In genomic region chr13:106633321-106633720, GRCh38 we compare ENCODE assay signal across 24 cellular contexts.
"Had no signal": no experiment of that assay in that cellular context is flagged by ENCODE, and none has a peak within 500 bp of the region (broad histone marks: within the 10 kb centered on the region; RNA-seq: fewer than 3 reads in every experiment).

No MANE protein-coding gene starts in this region.

- ATAC-seq: activated T-cell treated with anti-CD3 and anti-CD28 coated beads, Interleukin-2, amount 50 U/mL, for 72 hours; T-helper 17 cell had no signal

- H3K27me3 ChIP-seq: brain microvascular endothelial cell, cardiac muscle cell, Peyer's patch had no signal

- H3K4me1 ChIP-seq: Peyer's patch had no signal

- H3K4me1 Mint-ChIP-seq: activated B cell treated with CpG ODN at 0.5 μM for 24 hours; activated CD4-positive, alpha-beta memory T cell treated with anti-CD3 and anti-CD28 coated beads, Interleukin-2, amount 10 ng/mL, durations not matched to agents 7 days and 5 days; activated CD4-positive, alpha-beta T cell treated with anti-CD3 and anti-CD28 coated beads, Interleukin-2, amount 10 ng/mL, durations not matched to agents 7 days and 5 days; activated naive CD4-positive, alpha-beta T cell treated with anti-CD3 and anti-CD28 coated beads, Interleukin-2, amount 10 ng/mL, durations not matched to agents 7 days and 5 days; activated naive CD8-positive, alpha-beta T cell treated with anti-CD3 and anti-CD28 coated beads for 36 hours had no signal

- H3K4me3 Mint-ChIP-seq: activated B cell treated with CpG ODN at 0.5 μM for 24 hours; activated CD4-positive, alpha-beta memory T cell treated with anti-CD3 and anti-CD28 coated beads, Interleukin-2, amount 10 ng/mL, durations not matched to agents 7 days and 5 days; activated CD4-positive, alpha-beta T cell treated with anti-CD3 and anti-CD28 coated beads, Interleukin-2, amount 10 ng/mL, durations not matched to agents 7 days and 5 days; activated naive CD4-positive, alpha-beta T cell treated with anti-CD3 and anti-CD28 coated beads, Interleukin-2, amount 10 ng/mL, durations not matched to agents 7 days and 5 days; activated naive CD8-positive, alpha-beta T cell treated with anti-CD3 and anti-CD28 coated beads for 36 hours; activated T-cell treated with anti-CD3 and anti-CD28 coated beads, Interleukin-2, amount 50 U/mL, for 72 hours; T-helper 17 cell had no signal

- H3K9me3 ChIP-seq: Peyer's patch had no signal

- H3K27me3 Mint-ChIP-seq: activated CD4-positive, alpha-beta T cell treated with anti-CD3 and anti-CD28 coated beads, Interleukin-2, amount 10 ng/mL, durations not matched to agents 7 days and 5 days had no signal

- H3K27ac Mint-ChIP-seq: activated B cell treated with CpG ODN at 0.5 μM for 24 hours; activated CD4-positive, alpha-beta memory T cell treated with anti-CD3 and anti-CD28 coated beads, Interleukin-2, amount 10 ng/mL, durations not matched to agents 7 days and 5 days; activated CD4-positive, alpha-beta T cell treated with anti-CD3 and anti-CD28 coated beads, Interleukin-2, amount 10 ng/mL, durations not matched to agents 7 days and 5 days; activated naive CD4-positive, alpha-beta T cell treated with anti-CD3 and anti-CD28 coated beads, Interleukin-2, amount 10 ng/mL, durations not matched to agents 7 days and 5 days; activated naive CD8-positive, alpha-beta T cell treated with anti-CD3 and anti-CD28 coated beads for 36 hours; activated T-cell treated with anti-CD3 and anti-CD28 coated beads, Interleukin-2, amount 50 U/mL, for 72 hours; activated T-helper 2 cell treated with anti-CD3 and anti-CD28 coated beads, Interferon-gamma antibody, Interleukin-2, Interleukin-4, amounts not matched to agents 10 μg/mL and 5 μg/mL and 100 μg/mL, durations not matched to agents 14 hours and 24 hours and 36 hours; T-helper 17 cell had no signal

- H3K9me3 Mint-ChIP-seq: activated B cell treated with CpG ODN at 0.5 μM for 24 hours; activated CD4-positive, alpha-beta memory T cell treated with anti-CD3 and anti-CD28 coated beads, Interleukin-2, amount 10 ng/mL, durations not matched to agents 7 days and 5 days; activated CD4-positive, alpha-beta T cell treated with anti-CD3 and anti-CD28 coated beads, Interleukin-2, amount 10 ng/mL, durations not matched to agents 7 days and 5 days; activated naive CD4-positive, alpha-beta T cell treated with anti-CD3 and anti-CD28 coated beads, Interleukin-2, amount 10 ng/mL, durations not matched to agents 7 days and 5 days; activated naive CD8-positive, alpha-beta T cell treated with anti-CD3 and anti-CD28 coated beads for 36 hours; activated T-cell treated with anti-CD3 and anti-CD28 coated beads, Interleukin-2, amount 50 U/mL, for 72 hours; activated T-helper 2 cell treated with anti-CD3 and anti-CD28 coated beads, Interferon-gamma antibody, Interleukin-2, Interleukin-4, amounts not matched to agents 10 μg/mL and 5 μg/mL and 100 μg/mL, durations not matched to agents 14 hours and 24 hours and 36 hours had no signal

- DNase-seq: activated B cell treated with CpG ODN at 0.5 μM for 24 hours; activated CD4-positive, alpha-beta memory T cell treated with anti-CD3 and anti-CD28 coated beads, Interleukin-2, amount 10 ng/mL, durations not matched to agents 7 days and 5 days; activated CD4-positive, alpha-beta T cell treated with anti-CD3 and anti-CD28 coated beads, Interleukin-2, amount 10 ng/mL, durations not matched to agents 7 days and 5 days; activated CD8-positive, alpha-beta memory T cell treated with anti-CD3 and anti-CD28 coated beads, Interleukin-2, amount 50 U/mL, for 4 hours; activated gamma-delta T cell treated with Interleukin-2 at 50 U/mL for 16 hours; activated naive CD4-positive, alpha-beta T cell treated with anti-CD3 and anti-CD28 coated beads, Interleukin-2, amount 10 ng/mL, durations not matched to agents 7 days and 5 days; activated naive CD8-positive, alpha-beta T cell treated with anti-CD3 and anti-CD28 coated beads for 36 hours; activated T-cell treated with anti-CD3 and anti-CD28 coated beads, Interleukin-2, amount 50 U/mL, for 72 hours; brain microvascular endothelial cell; Kasumi-1; KBM-7; NCI-H1105 treated with DMSO at 0.1 percent for 48 hours; NCI-H1436 treated with DMSO at 0.1 percent for 48 hours; NCI-H187 treated with DMSO at 0.1 percent for 48 hours; NCI-H2081 treated with DMSO at 0.1 percent for 48 hours; NCI-H446; NCI-H524; Peyer's patch; SHP77 treated with DMSO at 0.1 percent for 48 hours; T-helper 17 cell; T-helper 9 cell had no signal

- H3K27ac ChIP-seq: brain microvascular endothelial cell, cardiac muscle cell, Peyer's patch, RWPE1 had no signal

- H3K4me3 ChIP-seq: cardiac muscle cell, Peyer's patch had no signal

- H3K36me3 Mint-ChIP-seq: activated naive CD4-positive, alpha-beta T cell treated with anti-CD3 and anti-CD28 coated beads, Interleukin-2, amount 10 ng/mL, durations not matched to agents 7 days and 5 days; activated naive CD8-positive, alpha-beta T cell treated with anti-CD3 and anti-CD28 coated beads for 36 hours had no signal

- H3K36me3 ChIP-seq: brain microvascular endothelial cell, cardiac muscle cell, Peyer's patch had no signal
